Comparison of ENCODE assay signal across 19 cellular contexts in genomic region chr7:69736411-69736810, GRCh38.
DNase-seq lines count a peak whose midpoint lies in the region; ATAC-seq, FAIRE-seq and TF ChIP-seq lines count a peak whose summit lies in the region.
"Had no signal": no experiment of that assay in that cellular context is flagged by ENCODE, and none has a peak within 500 bp of the region (broad histone marks: within the 10 kb centered on the region; RNA-seq: fewer than 3 reads in every experiment).

No MANE protein-coding gene starts in this region.

- H3K4me1 ChIP-seq in BLaER1, result peaks cover 100% of the 10 kb centered on the region
- H3K4me1 ChIP-seq in BLaER1 treated with 17β-estradiol and CSF1 and Interleukin-3, amounts not matched to agents 10 nM and 100 nM, result peaks cover 47 to 100% (median 86%) of the 10 kb centered on the region in 10 experiments
- peaks cover 11 to 17% (median 13%) of the 10 kb centered on the region in 3 donors for H3K4me1 ChIP-seq in pancreas
- H3K4me1 ChIP-seq: SJSA1 had no signal

- peaks cover 89% of the 10 kb centered on the region for H4K20me1 ChIP-seq in BLaER1
- peaks cover 16 to 85% (median 49%) of the 10 kb centered on the region in 11 experiments; a peak in 17 of 22 replicates for H4K20me1 ChIP-seq in BLaER1 treated with 17β-estradiol and CSF1 and Interleukin-3, amounts not matched to agents 10 nM and 100 nM

- H3K9ac ChIP-seq in BLaER1, result no peak overlapping the region; the same call in 1 of the 2 replicates
- peak overlapping the region in 2 of 11 experiments; percentile 4 to 14; a peak in 2 of 22 replicates for H3K9ac ChIP-seq in BLaER1 treated with 17β-estradiol and CSF1 and Interleukin-3, amounts not matched to agents 10 nM and 100 nM

- H3K4me3 ChIP-seq in BLaER1 (no peak overlapping the region), pancreas (no peak overlapping the region)
- H3K4me3 ChIP-seq in BLaER1 treated with 17β-estradiol and CSF1 and Interleukin-3, amounts not matched to agents 10 nM and 100 nM, result peak overlapping the region in 1 of 10 experiments; percentile 14; a peak in 1 of 20 replicates
- H3K4me3 ChIP-seq: PC-9, SJSA1 had no signal

- H3K9me3 ChIP-seq in BLaER1 (no peaks in the 10 kb centered on the region), pancreas (no peaks in the 10 kb centered on the region)
- H3K9me3 ChIP-seq in BLaER1 treated with 17β-estradiol and CSF1 and Interleukin-3, amounts not matched to agents 10 nM and 100 nM (replicated peaks in 1 of 11), result no peaks in the 10 kb centered on the region
- H3K9me3 ChIP-seq: BE2C, SJSA1 had no signal

- no peak for FAIRE-seq in pancreas (lab: Jason Lieb, UNC)
- FAIRE-seq in RCC 7860 (lab: Jason Lieb, UNC), result no peak
- FAIRE-seq: D721Med, GM12892, H1 had no signal

- no peak for TF ChIP-seq CTCF in pancreas (IDR thresholded peaks at IDR 0.05)

- peak overlapping the region; percentile 76 for H3K4me2 ChIP-seq in BLaER1
- H3K4me2 ChIP-seq in BLaER1 treated with 17β-estradiol and CSF1 and Interleukin-3, amounts not matched to agents 10 nM and 100 nM, result peak overlapping the region; percentile 40 to 89 (median 75)
- H3K4me2 ChIP-seq: PC-9 had no signal

- DNase-seq in NCI-H187 treated with DMSO at 0.1 percent for 48 hours (lab: John Stamatoyannopoulos, UW) (peak; percentile 65), NCI-H82 (lab: John Stamatoyannopoulos, UW) (peak; percentile 92), pancreas (no peak), HK-2 (ENCODE audit: unreplicated experiment) (no peak), RCC 7860 (ENCODE audit: low spot score) (no peak)
- DNase-seq: BE2C; CD8-positive, alpha-beta T cell; GF-D8; HFFc6; NCI-H1092; NCI-H2029 treated with DMSO at 0.1 percent for 48 hours; NCI-H446 treated with DMSO at 0.1 percent for 48 hours; PC-9 had no signal

- no peaks in the 10 kb centered on the region for H3K27me3 ChIP-seq in BLaER1
- H3K27me3 ChIP-seq in BLaER1 treated with 17β-estradiol and CSF1 and Interleukin-3, amounts not matched to agents 10 nM and 100 nM, result no peaks in the 10 kb centered on the region
- H3K27me3 ChIP-seq in pancreas, result no peaks in the 10 kb centered on the region
- H3K27me3 ChIP-seq: BE2C, SJSA1 had no signal

- 0 out of 2 replicates have a peak overlapping the region, but pooled peaks have one; percentile 0 for H3K27ac ChIP-seq in BLaER1
- H3K27ac ChIP-seq in BLaER1 treated with 17β-estradiol and CSF1 and Interleukin-3, amounts not matched to agents 10 nM and 100 nM, result peak overlapping the region in 3 of 11 experiments; percentile 49 to 95 (median 75); a peak in 5 of 22 replicates
- H3K27ac ChIP-seq in pancreas, result no peak overlapping the region
- H3K27ac ChIP-seq: PC-9, SJSA1 had no signal

- no peak for ATAC-seq in pancreas
- ATAC-seq: CD8-positive, alpha-beta T cell had no signal

- intact Hi-C loops in pancreas (cut with DNase I), result no loop called here

- H3K36me3 ChIP-seq in BLaER1, result no peaks in the 10 kb centered on the region
- H3K36me3 ChIP-seq in BLaER1 treated with 17β-estradiol and CSF1 and Interleukin-3, amounts not matched to agents 10 nM and 100 nM, result no peaks in the 10 kb centered on the region
- H3K36me3 ChIP-seq in pancreas, result no peaks in the 10 kb centered on the region
- H3K36me3 ChIP-seq: BE2C, SJSA1 had no signal

Comparison
In these comparisons a context has a peak if more than half of its experiments do, and no peak if none do; other contexts are left out.
1. DNase-seq: peak in NCI-H187 treated with DMSO at 0.1 percent for 48 hours (single experiment) and NCI-H82 (single experiment); none in pancreas (0 of 6), HK-2 (single experiment) and RCC 7860 (single experiment).